In genomic region chr9:123686849-123687233, GRCh38 we compare ENCODE assay signal across 15 cellular contexts.
DNase-seq lines count a peak whose midpoint lies in the region; ATAC-seq, FAIRE-seq and TF ChIP-seq lines count a peak whose summit lies in the region.
"Had no signal": no experiment of that assay in that cellular context is flagged by ENCODE, and none has a peak within 500 bp of the region (broad histone marks: within the 10 kb centered on the region; RNA-seq: fewer than 3 reads in every experiment).

No MANE protein-coding gene starts in this region.

- in situ Hi-C loops in K562 (cut with MboI), result no loop called here

- no peaks in the 10 kb centered on the region for H3K27me3 ChIP-seq in K562 (ENCODE audit: control insufficient read depth in 2 of 2, insufficient read depth in 2 of 2, low read length in 2 of 2)
- H3K27me3 ChIP-seq in neutrophil, result no peaks in the 10 kb centered on the region
- H3K27me3 ChIP-seq: brain microvascular endothelial cell, vagina had no signal

- no peak overlapping the region for H2AFZ ChIP-seq in K562 (ENCODE audit: low read depth, low read length)

- H3K27ac Mint-ChIP-seq in activated CD4-positive, alpha-beta memory T cell treated with anti-CD3 and anti-CD28 coated beads, Interleukin-2, amount 10 ng/mL, durations not matched to agents 7 days and 5 days, result no peak overlapping the region
- H3K27ac Mint-ChIP-seq: activated CD4-positive, alpha-beta memory T cell treated with anti-CD3 and anti-CD28 coated beads for 36 hours; activated naive CD8-positive, alpha-beta T cell treated with anti-CD3 and anti-CD28 coated beads, Interleukin-2, amount 10 ng/mL, durations not matched to agents 7 days and 5 days had no signal

- no peak for TF ChIP-seq RAD21 in Ishikawa (IDR thresholded peaks at IDR 0.05; ENCODE audit: low read depth)
- no peak for TF ChIP-seq RAD21 in K562 (CRISPR knock-in tag; conservative IDR thresholded peaks at IDR 0.05 in 1 of 2, IDR thresholded peaks at IDR 0.05 in 1 of 2)

- peak; percentile 19 for FAIRE-seq in K562 (lab: Jason Lieb, UNC)

- no peak overlapping the region for H3K4me2 ChIP-seq in K562 (ENCODE audit: insufficient read depth, low read length)

- CTCF ChIA-PET in K562 (lab: Yijun Ruan, JAX; ENCODE audit: low intra/inter-chr PET ratio), result no interaction called here
- CTCF ChIA-PET in activated CD4-positive, alpha-beta memory T cell treated with anti-CD3 and anti-CD28 coated beads, Interleukin-2, amount 10 ng/mL, durations not matched to agents 7 days and 5 days (lab: Charles Lee), result no interaction called here

- DNase-seq in K562 (ENCODE audit: extremely low read depth in 1 of 4, low spot score in 3 of 4) (no peak), AG08395 (ENCODE audit: low spot score) (no peak)
- no peak for DNase-seq in activated CD4-positive, alpha-beta memory T cell treated with anti-CD3 and anti-CD28 coated beads, Interleukin-2, amount 10 ng/mL, durations not matched to agents 7 days and 5 days
- DNase-seq: activated CD4-positive, alpha-beta memory T cell treated with anti-CD3 and anti-CD28 coated beads for 36 hours; activated naive CD8-positive, alpha-beta T cell treated with anti-CD3 and anti-CD28 coated beads, Interleukin-2, amount 10 ng/mL, durations not matched to agents 7 days and 5 days; AML-193; GDM1; NCI-H1417 treated with DMSO at 0.1 percent for 48 hours; NCI-H345 had no signal

- POLR2A ChIA-PET in K562 (lab: Yijun Ruan, JAX), result interaction anchor here (1.5 to 1.7 kb wide), 2 partner anchors 9 to 12 kb away, joined by 5 to 6 read pairs; no protein-coding TSS in a partner anchor
- POLR2A ChIA-PET in activated CD4-positive, alpha-beta memory T cell treated with anti-CD3 and anti-CD28 coated beads, Interleukin-2, amount 10 ng/mL, durations not matched to agents 7 days and 5 days (lab: Charles Lee), result no interaction called here

- TF ChIP-seq CTCF in C4-2B (conservative IDR thresholded peaks at IDR 0.05), result no peak
- TF ChIP-seq CTCF in K562 (IDR thresholded peaks at IDR 0.05 in 2 of 3, conservative IDR thresholded peaks at IDR 0.05 in 1 of 3; ENCODE audit: insufficient read depth in 2 of 3, low read depth in 1 of 3, low read length in 3 of 3), result no peak
- TF ChIP-seq CTCF in neutrophil (IDR thresholded peaks at IDR 0.05), result no peak

- no TSS peak for BruUV-seq in K562 (replicated peaks; lab: Mats Ljungman, UMichigan)

- H3K36me3 ChIP-seq in K562 (ENCODE audit: control insufficient read depth, insufficient read depth, low read length), result no peaks in the 10 kb centered on the region
- H3K36me3 ChIP-seq in neutrophil, result no peaks in the 10 kb centered on the region
- H3K36me3 ChIP-seq: brain microvascular endothelial cell, vagina had no signal

- no peaks in the 10 kb centered on the region for H3K36me3 Mint-ChIP-seq in activated CD4-positive, alpha-beta memory T cell treated with anti-CD3 and anti-CD28 coated beads, Interleukin-2, amount 10 ng/mL, durations not matched to agents 7 days and 5 days (ENCODE audit: low read depth)

- H3K4me3 ChIP-seq in K562 (no peak overlapping the region), neutrophil (ENCODE audit: low read depth in 1 of 2, low read length in 1 of 2) (no peak overlapping the region)
- H3K4me3 ChIP-seq: vagina had no signal

- WGBS in K562 (ENCODE audit: insufficient coverage, low coverage, missing lambda C conversion rate), result 72% methylated on average over 4 of the region's 4 CpGs

- peaks cover 3% of the 10 kb centered on the region; the same call in 1 of the 2 replicates for H4K20me1 ChIP-seq in K562 (replicated peaks; ENCODE audit: control insufficient read depth, insufficient read depth, low read length)

- ATAC-seq in K562 (no peak), HG03108 (IDR thresholded peaks at IDR 0.05; ENCODE audit: unreplicated experiment) (no peak)

- H3K9me3 ChIP-seq in K562 (replicated peaks; ENCODE audit: control insufficient read depth, insufficient read depth, low read depth, low read length) (no peaks in the 10 kb centered on the region), neutrophil (no peaks in the 10 kb centered on the region)
- H3K9me3 ChIP-seq: vagina had no signal

- no peaks in the 10 kb centered on the region for H3K9me3 Mint-ChIP-seq in activated CD4-positive, alpha-beta memory T cell treated with anti-CD3 and anti-CD28 coated beads, Interleukin-2, amount 10 ng/mL, durations not matched to agents 7 days and 5 days
- H3K9me3 Mint-ChIP-seq: activated CD4-positive, alpha-beta memory T cell treated with anti-CD3 and anti-CD28 coated beads for 36 hours; activated naive CD8-positive, alpha-beta T cell treated with anti-CD3 and anti-CD28 coated beads, Interleukin-2, amount 10 ng/mL, durations not matched to agents 7 days and 5 days had no signal

- H3K4me1 ChIP-seq in K562 (replicated peaks in 1 of 2; ENCODE audit: control insufficient read depth in 2 of 2, insufficient read depth in 2 of 2, low read length in 2 of 2) (no peaks in the 10 kb centered on the region), neutrophil (ENCODE audit: control insufficient read depth in 1 of 2, insufficient read depth in 1 of 2, low read depth in 1 of 2, low read length in 1 of 2) (peaks cover 4 to 9% of the 10 kb centered on the region in 2 experiments)

- H3K9me1 ChIP-seq in K562 (ENCODE audit: control insufficient read depth, insufficient read depth, low read length), result no peaks in the 10 kb centered on the region

- no peaks in the 10 kb centered on the region for H3K79me2 ChIP-seq in K562 (ENCODE audit: control insufficient read depth, insufficient read depth, low read length)

- TF ChIP-seq EP300 in Ishikawa (IDR thresholded peaks at IDR 0.05; ENCODE audit: borderline replicate concordance), result peak; percentile 45; the same call in 1 of the 2 replicates
- TF ChIP-seq EP300 in K562 (IDR thresholded peaks at IDR 0.05; ENCODE audit: low read length), result no peak

- no peak overlapping the region for H3K4me3 Mint-ChIP-seq in activated CD4-positive, alpha-beta memory T cell treated with anti-CD3 and anti-CD28 coated beads, Interleukin-2, amount 10 ng/mL, durations not matched to agents 7 days and 5 days
- H3K4me3 Mint-ChIP-seq: activated CD4-positive, alpha-beta memory T cell treated with anti-CD3 and anti-CD28 coated beads for 36 hours; activated naive CD8-positive, alpha-beta T cell treated with anti-CD3 and anti-CD28 coated beads, Interleukin-2, amount 10 ng/mL, durations not matched to agents 7 days and 5 days had no signal

- H3K27ac ChIP-seq in C4-2B (peak overlapping the region; percentile 47; the same call in 1 of the 2 replicates), K562 (ENCODE audit: extremely low read depth, low read depth, low read length) (no peak overlapping the region), neutrophil (peak overlapping the region; percentile 63)
- H3K27ac ChIP-seq: brain microvascular endothelial cell, vagina had no signal

- intact Hi-C loops in K562 (cut with micrococcal nuclease), result loop anchor here (10.0 kb wide), 1 partner anchor 142 kb away; no protein-coding TSS in a partner anchor

- H3K9ac ChIP-seq in K562 (ENCODE audit: insufficient read depth in 1 of 2, low read depth in 2 of 2, low read length in 2 of 2), result no peak overlapping the region

- peaks cover 9% of the 10 kb centered on the region for H3K4me1 Mint-ChIP-seq in activated CD4-positive, alpha-beta memory T cell treated with anti-CD3 and anti-CD28 coated beads, Interleukin-2, amount 10 ng/mL, durations not matched to agents 7 days and 5 days

- no peak for TF ChIP-seq POLR2A in K562 (conservative IDR thresholded peaks at IDR 0.05)

- H3K27me3 Mint-ChIP-seq in activated CD4-positive, alpha-beta memory T cell treated with anti-CD3 and anti-CD28 coated beads, Interleukin-2, amount 10 ng/mL, durations not matched to agents 7 days and 5 days, result no peaks in the 10 kb centered on the region
- H3K27me3 Mint-ChIP-seq: activated CD4-positive, alpha-beta memory T cell treated with anti-CD3 and anti-CD28 coated beads for 36 hours; activated naive CD8-positive, alpha-beta T cell treated with anti-CD3 and anti-CD28 coated beads, Interleukin-2, amount 10 ng/mL, durations not matched to agents 7 days and 5 days had no signal

TF ChIP-seq in Ishikawa, 13 proteins besides CTCF, POLR2A, EP300 and RAD21:
- TF ChIP-seq TCF12 (IDR thresholded peaks at IDR 0.05; ENCODE audit: low read depth) (peak; percentile 46; the same call in 1 of the 2 replicates), NFIC (IDR thresholded peaks at IDR 0.05) (peak; percentile 89), TEAD4 (IDR thresholded peaks at IDR 0.05) (peak; percentile 46), ZBTB7A (IDR thresholded peaks at IDR 0.05; ENCODE audit: low read depth) (no peak)

TF ChIP-seq in K562, 482 proteins besides CTCF, POLR2A, EP300 and RAD21:
- TF ChIP-seq ZNF12 (CRISPR knock-in tag; IDR thresholded peaks at IDR 0.05), result no peak
- no peak for TF ChIP-seq ZNF224 (CRISPR knock-in tag; IDR thresholded peaks at IDR 0.05)
